In the genomic region with DNA sequence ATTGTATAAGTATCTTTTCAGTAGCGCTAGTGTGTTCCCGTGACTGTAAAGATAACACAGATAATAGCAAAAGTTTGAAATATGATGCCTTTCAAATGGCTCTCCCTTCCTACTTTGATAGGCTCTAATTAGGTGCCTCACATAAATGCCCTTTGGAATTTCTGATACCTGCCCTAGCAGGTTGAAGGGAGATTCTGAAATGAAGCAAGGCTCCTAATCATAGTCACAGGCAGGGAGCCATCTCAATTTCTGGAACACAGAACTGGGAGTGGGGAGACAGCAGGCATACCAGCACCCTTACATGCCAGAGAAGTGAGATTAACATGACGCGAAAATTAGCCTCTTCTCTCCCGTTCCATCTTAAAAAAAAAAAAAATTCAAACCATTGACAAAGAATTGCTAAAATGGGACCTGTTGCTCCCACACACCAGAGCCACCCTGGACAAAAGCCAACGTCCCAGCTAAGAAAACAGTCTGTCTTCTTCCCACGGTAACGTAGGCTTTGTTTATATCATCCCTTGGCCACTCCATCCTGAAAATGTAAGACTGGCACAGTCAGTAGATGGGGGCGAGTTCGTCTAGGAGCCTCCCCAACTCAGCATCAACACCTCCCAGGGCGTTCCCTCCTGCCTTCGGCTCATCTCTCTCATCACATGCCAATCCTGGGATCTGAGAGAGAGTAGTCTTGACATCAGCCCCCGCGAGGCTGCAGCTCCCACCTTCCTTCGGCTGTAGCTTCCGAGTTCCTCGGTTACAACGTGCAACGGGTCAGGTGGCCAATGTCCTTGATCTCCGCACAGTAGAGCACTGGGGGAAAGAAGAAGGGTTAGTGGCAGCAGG, we compare ENCODE assay signal across 1 cellular context.
TF ChIP-seq lines count a peak whose summit lies in the region.

No MANE protein-coding gene starts in this region.

TF ChIP-seq in HEK293, 187 proteins besides CTCF, POLR2A, EP300 and RAD21 (continued from another document):
- TF ChIP-seq, protein P1, sequence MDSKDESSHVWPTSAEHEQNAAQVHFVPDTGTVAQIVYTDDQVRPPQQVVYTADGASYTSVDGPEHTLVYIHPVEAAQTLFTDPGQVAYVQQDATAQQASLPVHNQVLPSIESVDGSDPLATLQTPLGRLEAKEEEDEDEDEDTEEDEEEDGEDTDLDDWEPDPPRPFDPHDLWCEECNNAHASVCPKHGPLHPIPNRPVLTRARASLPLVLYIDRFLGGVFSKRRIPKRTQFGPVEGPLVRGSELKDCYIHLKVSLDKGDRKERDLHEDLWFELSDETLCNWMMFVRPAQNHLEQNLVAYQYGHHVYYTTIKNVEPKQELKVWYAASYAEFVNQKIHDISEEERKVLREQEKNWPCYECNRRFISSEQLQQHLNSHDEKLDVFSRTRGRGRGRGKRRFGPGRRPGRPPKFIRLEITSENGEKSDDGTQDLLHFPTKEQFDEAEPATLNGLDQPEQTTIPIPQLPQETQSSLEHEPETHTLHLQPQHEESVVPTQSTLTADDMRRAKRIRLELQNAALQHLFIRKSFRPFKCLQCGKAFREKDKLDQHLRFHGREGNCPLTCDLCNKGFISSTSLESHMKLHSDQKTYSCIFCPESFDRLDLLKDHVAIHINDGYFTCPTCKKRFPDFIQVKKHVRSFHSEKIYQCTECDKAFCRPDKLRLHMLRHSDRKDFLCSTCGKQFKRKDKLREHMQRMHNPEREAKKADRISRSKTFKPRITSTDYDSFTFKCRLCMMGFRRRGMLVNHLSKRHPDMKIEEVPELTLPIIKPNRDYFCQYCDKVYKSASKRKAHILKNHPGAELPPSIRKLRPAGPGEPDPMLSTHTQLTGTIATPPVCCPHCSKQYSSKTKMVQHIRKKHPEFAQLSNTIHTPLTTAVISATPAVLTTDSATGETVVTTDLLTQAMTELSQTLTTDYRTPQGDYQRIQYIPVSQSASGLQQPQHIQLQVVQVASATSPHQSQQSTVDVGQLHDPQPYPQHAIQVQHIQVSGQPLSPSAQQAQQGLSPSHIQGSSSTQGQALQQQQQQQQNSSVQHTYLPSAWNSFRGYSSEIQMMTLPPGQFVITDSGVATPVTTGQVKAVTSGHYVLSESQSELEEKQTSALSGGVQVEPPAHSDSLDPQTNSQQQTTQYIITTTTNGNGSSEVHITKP (tag by site-specific recombination; IDR thresholded peaks at IDR 0.05), result peak; percentile 43; the same call in 1 of the 2 replicates
- TF ChIP-seq ZNF391 (tag by site-specific recombination; IDR thresholded peaks at IDR 0.05; ENCODE audit: borderline replicate concordance, low read depth) (0 out of 2 replicates have a peak, but pooled peaks have one; percentile 9), ZNF768 (tag by site-specific recombination; IDR thresholded peaks at IDR 0.05) (no peak), ZNF202 (tag by site-specific recombination; IDR thresholded peaks at IDR 0.05; ENCODE audit: borderline replicate concordance) (no peak), KLF8 (tag by site-specific recombination; IDR thresholded peaks at IDR 0.05) (peak; percentile 23; the same call in 1 of the 2 replicates), SCRT2 (tag by site-specific recombination; IDR thresholded peaks at IDR 0.05) (peak; percentile 98), ZBTB48 (tag by site-specific recombination; IDR thresholded peaks at IDR 0.05) (peak; percentile 47; the same call in 1 of the 2 replicates), TCF7L2 (IDR thresholded peaks at IDR 0.05; ENCODE audit: borderline replicate concordance, low read depth, low read length) (no peak), ZNF600 (tag by site-specific recombination; IDR thresholded peaks at IDR 0.05) (peak; percentile 65), ZNF324 (tag by site-specific recombination; IDR thresholded peaks at IDR 0.05) (no peak), ZBTB21 (tag by site-specific recombination; IDR thresholded peaks at IDR 0.05) (0 out of 2 replicates have a peak, but pooled peaks have one; percentile 46), ZNF433 (tag by site-specific recombination; IDR thresholded peaks at IDR 0.05; ENCODE audit: low read depth) (no peak), ZBTB20 (tag by site-specific recombination; IDR thresholded peaks at IDR 0.05) (peak; percentile 48; the same call in 1 of the 2 replicates), GLIS1 (tag by site-specific recombination; IDR thresholded peaks at IDR 0.05) (peak; percentile 89), ZNF621 (tag by site-specific recombination; IDR thresholded peaks at IDR 0.05) (no peak)
- TF ChIP-seq, protein P2, sequence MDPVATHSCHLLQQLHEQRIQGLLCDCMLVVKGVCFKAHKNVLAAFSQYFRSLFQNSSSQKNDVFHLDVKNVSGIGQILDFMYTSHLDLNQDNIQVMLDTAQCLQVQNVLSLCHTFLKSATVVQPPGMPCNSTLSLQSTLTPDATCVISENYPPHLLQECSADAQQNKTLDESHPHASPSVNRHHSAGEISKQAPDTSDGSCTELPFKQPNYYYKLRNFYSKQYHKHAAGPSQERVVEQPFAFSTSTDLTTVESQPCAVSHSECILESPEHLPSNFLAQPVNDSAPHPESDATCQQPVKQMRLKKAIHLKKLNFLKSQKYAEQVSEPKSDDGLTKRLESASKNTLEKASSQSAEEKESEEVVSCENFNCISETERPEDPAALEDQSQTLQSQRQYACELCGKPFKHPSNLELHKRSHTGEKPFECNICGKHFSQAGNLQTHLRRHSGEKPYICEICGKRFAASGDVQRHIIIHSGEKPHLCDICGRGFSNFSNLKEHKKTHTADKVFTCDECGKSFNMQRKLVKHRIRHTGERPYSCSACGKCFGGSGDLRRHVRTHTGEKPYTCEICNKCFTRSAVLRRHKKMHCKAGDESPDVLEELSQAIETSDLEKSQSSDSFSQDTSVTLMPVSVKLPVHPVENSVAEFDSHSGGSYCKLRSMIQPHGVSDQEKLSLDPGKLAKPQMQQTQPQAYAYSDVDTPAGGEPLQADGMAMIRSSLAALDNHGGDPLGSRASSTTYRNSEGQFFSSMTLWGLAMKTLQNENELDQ (tag by site-specific recombination; IDR thresholded peaks at IDR 0.05; ENCODE audit: low read depth), result no peak
- TF ChIP-seq, protein P3, sequence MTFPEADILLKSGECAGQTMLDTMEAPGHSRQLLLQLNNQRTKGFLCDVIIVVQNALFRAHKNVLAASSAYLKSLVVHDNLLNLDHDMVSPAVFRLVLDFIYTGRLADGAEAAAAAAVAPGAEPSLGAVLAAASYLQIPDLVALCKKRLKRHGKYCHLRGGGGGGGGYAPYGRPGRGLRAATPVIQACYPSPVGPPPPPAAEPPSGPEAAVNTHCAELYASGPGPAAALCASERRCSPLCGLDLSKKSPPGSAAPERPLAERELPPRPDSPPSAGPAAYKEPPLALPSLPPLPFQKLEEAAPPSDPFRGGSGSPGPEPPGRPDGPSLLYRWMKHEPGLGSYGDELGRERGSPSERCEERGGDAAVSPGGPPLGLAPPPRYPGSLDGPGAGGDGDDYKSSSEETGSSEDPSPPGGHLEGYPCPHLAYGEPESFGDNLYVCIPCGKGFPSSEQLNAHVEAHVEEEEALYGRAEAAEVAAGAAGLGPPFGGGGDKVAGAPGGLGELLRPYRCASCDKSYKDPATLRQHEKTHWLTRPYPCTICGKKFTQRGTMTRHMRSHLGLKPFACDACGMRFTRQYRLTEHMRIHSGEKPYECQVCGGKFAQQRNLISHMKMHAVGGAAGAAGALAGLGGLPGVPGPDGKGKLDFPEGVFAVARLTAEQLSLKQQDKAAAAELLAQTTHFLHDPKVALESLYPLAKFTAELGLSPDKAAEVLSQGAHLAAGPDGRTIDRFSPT (tag by site-specific recombination; IDR thresholded peaks at IDR 0.05), result 0 out of 2 replicates have a peak, but pooled peaks have one; percentile 24
- TF ChIP-seq, protein P4, sequence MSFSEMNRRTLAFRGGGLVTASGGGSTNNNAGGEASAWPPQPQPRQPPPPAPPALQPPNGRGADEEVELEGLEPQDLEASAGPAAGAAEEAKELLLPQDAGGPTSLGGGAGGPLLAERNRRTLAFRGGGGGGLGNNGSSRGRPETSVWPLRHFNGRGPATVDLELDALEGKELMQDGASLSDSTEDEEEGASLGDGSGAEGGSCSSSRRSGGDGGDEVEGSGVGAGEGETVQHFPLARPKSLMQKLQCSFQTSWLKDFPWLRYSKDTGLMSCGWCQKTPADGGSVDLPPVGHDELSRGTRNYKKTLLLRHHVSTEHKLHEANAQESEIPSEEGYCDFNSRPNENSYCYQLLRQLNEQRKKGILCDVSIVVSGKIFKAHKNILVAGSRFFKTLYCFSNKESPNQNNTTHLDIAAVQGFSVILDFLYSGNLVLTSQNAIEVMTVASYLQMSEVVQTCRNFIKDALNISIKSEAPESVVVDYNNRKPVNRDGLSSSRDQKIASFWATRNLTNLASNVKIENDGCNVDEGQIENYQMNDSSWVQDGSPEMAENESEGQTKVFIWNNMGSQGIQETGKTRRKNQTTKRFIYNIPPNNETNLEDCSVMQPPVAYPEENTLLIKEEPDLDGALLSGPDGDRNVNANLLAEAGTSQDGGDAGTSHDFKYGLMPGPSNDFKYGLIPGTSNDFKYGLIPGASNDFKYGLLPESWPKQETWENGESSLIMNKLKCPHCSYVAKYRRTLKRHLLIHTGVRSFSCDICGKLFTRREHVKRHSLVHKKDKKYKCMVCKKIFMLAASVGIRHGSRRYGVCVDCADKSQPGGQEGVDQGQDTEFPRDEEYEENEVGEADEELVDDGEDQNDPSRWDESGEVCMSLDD (tag by site-specific recombination; IDR thresholded peaks at IDR 0.05), result 0 out of 2 replicates have a peak, but pooled peaks have one; percentile 36
TF ChIP-seq in HEK293: peak in this region for 19.
